ENCODE assay signal across 12 cellular contexts in the genomic region with DNA sequence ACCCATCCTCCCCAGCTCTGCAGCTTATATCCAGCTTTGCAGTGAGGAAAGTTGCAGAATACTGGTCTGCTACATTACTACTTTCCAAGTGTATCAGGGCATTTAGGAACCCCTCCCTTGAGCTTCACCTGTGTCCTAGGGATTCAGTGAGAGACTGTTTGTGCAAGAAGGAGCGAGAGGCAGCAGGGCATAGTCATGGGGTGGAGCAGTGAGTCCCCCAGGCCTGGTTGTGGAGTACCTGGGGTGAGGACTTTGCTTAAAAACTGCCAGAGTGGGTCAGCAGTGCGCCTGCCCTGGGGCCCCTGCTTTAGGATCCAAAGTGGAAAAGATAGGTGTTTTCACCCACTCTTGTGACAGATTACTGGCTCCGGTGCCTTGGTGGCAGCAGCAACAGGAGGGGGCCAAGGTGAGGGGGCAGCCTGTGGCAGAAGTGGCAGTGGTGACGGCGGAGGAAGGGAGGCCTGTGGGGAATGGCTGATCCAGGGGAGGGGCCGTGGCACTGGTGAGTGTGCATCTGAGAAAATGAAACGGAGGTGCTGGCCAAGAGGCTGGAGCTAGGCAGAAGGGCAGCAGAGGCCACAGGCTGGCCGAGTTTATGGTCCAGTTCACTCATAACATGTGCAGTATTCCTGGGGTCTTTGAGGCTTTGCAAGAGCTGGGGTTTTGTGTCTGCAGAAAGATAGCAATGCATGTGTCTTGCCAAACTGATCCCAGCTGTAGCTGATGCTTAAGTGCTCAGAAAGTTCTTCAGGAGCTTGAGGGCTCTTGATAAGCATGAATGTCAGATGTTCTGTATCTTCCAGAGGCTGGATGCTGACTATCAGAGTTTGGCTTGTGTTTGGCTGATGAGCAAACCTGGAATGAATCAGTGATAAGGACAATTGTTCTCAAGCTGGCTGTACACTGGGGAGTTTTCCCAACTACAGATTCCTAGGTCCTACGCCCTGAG. TPM values are rescaled to one million over a fixed set of nuclear protein-coding genes. Genes with fewer than 3 reads are reported as not detected.
DNase-seq lines count a peak whose midpoint lies in the region; ATAC-seq, FAIRE-seq and TF ChIP-seq lines count a peak whose summit lies in the region.
"Had no signal": no experiment of that assay in that cellular context is flagged by ENCODE, and none has a peak within 500 bp of the region (broad histone marks: within the 10 kb centered on the region; RNA-seq: fewer than 3 reads in every experiment).

No MANE protein-coding gene starts in this region.

- no peaks in the 10 kb centered on the region for H3K27me3 ChIP-seq in H1 (replicated peaks in 1 of 4; ENCODE audit: control insufficient read depth in 3 of 4, extremely low read depth in 1 of 4, insufficient read depth in 3 of 4, low read length in 3 of 4)
- no peaks in the 10 kb centered on the region for H3K27me3 ChIP-seq in tibial artery
- H3K27me3 ChIP-seq: BLaER1 treated with 17β-estradiol and CSF1 and Interleukin-3, amounts not matched to agents 10 nM and 100 nM had no signal

- H3K36me3 ChIP-seq in H1 (ENCODE audit: control insufficient read depth in 2 of 4, insufficient read depth in 4 of 4, low read length in 3 of 4) (peaks cover 0 to 4% (median 0%) of the 10 kb centered on the region in 4 experiments; a peak in 3 of 8 replicates), tibial artery (peaks cover 41 to 59% (median 50%) of the 10 kb centered on the region in 3 donors)

- DNase-seq in A172 (ENCODE audit: low spot score) (peak; percentile 58), ELR (ENCODE audit: low read depth) (peak; percentile 15), H1 (ENCODE audit: low read depth in 1 of 2, low spot score in 2 of 2) (no peak), mesothelial cell of epicardium (ENCODE audit: low spot score in 2 of 2, unreplicated experiment in 2 of 2) (no peak), tibial artery (no peak), nucleus accumbens (lab: John Stamatoyannopoulos, UW) (no peak), left lobe of liver (ENCODE audit: low spot score) (no peak), middle frontal gyrus (ENCODE audit: extremely low spot score, low spot score) (no peak)
- DNase-seq: activated naive CD8-positive, alpha-beta T cell treated with anti-CD3 and anti-CD28 coated beads for 36 hours; NCI-H2171 treated with DMSO at 0.1 percent for 48 hours; PC-3 had no signal

- WGBS in H1 (ENCODE audit: extremely low coverage in 1 of 2, insufficient coverage in 1 of 2, insufficient read length in 1 of 2, insufficient replicate concordance in 2 of 2, low coverage in 1 of 2, low lambda C conversion rate in 2 of 2, missing lambda C conversion rate in 1 of 2), 2 experiments = 82% methylated on average over 9 of the region's 9 CpGs; no CpG with 5 or more reads in 1 of the 2 experiments

- no peaks in the 10 kb centered on the region for H3K79me1 ChIP-seq in H1 (ENCODE audit: low read depth, low read length)

- peaks cover 6% of the 10 kb centered on the region for H3K4me1 Mint-ChIP-seq in mesothelial cell of epicardium
- H3K4me1 Mint-ChIP-seq: activated naive CD8-positive, alpha-beta T cell treated with anti-CD3 and anti-CD28 coated beads for 36 hours had no signal

- H2BK120ac ChIP-seq in H1 (replicated peaks; ENCODE audit: low read depth, low read length) = no peak overlapping the region

- no peak overlapping the region for H3K4ac ChIP-seq in H1 (replicated peaks; ENCODE audit: insufficient read length, low read depth, low read length)

- H2BK20ac ChIP-seq in H1 (ENCODE audit: low read length) = no peak overlapping the region

- no peaks in the 10 kb centered on the region for H4K20me1 ChIP-seq in H1 (replicated peaks in 1 of 2; ENCODE audit: control insufficient read depth in 1 of 2, insufficient read depth in 2 of 2, low read length in 2 of 2)

- H4K91ac ChIP-seq in H1 (replicated peaks; ENCODE audit: insufficient read length, low read length) = no peak overlapping the region

- TF ChIP-seq RAD21 in H1 (IDR thresholded peaks at IDR 0.05 in 1 of 2, conservative IDR thresholded peaks at IDR 0.05 in 1 of 2; ENCODE audit: low read depth in 2 of 2, low read length in 2 of 2) = no peak

- H3K9me3 ChIP-seq in H1 (ENCODE audit: insufficient read depth in 2 of 2, low read depth in 1 of 2, low read length in 1 of 2) (no peaks in the 10 kb centered on the region), tibial artery (no peaks in the 10 kb centered on the region)
- H3K9me3 ChIP-seq: BLaER1 treated with 17β-estradiol and CSF1 and Interleukin-3, amounts not matched to agents 10 nM and 100 nM had no signal

- H3K79me2 ChIP-seq in H1 (ENCODE audit: control insufficient read depth in 1 of 2, insufficient read depth in 2 of 2, low read length in 2 of 2) = no peaks in the 10 kb centered on the region

- no peak for TF ChIP-seq POLR2A in H1 (IDR thresholded peaks at IDR 0.05; ENCODE audit: control extremely low read depth in 1 of 2, low read depth in 2 of 2, low read length in 2 of 2)

- intact Hi-C loops in tibial artery (cut with DNase I; ENCODE audit: low total_unique reads) = no loop called here

- no peak overlapping the region for H4K5ac ChIP-seq in H1 (ENCODE audit: insufficient read length, low read depth, low read length)

- no peak for TF ChIP-seq CTCF in H1 (IDR thresholded peaks at IDR 0.05; ENCODE audit: control extremely low read depth in 1 of 3, insufficient read depth in 1 of 3, low read depth in 1 of 3, low read length in 3 of 3)
- TF ChIP-seq CTCF in mesothelial cell of epicardium (IDR thresholded peaks at IDR 0.05; ENCODE audit: unreplicated experiment) = no peak
- TF ChIP-seq CTCF in tibial artery (IDR thresholded peaks at IDR 0.05) = no peak

- H3K27me3 Mint-ChIP-seq in mesothelial cell of epicardium (ENCODE audit: low read depth) = no peaks in the 10 kb centered on the region
- H3K27me3 Mint-ChIP-seq: activated naive CD8-positive, alpha-beta T cell treated with anti-CD3 and anti-CD28 coated beads for 36 hours had no signal

- no peak for ATAC-seq in left lobe of liver
- ATAC-seq: PC-3 had no signal

- H3K4me2 ChIP-seq in H1 (ENCODE audit: insufficient read depth in 1 of 2, low read depth in 2 of 2, low read length in 2 of 2) = no peak overlapping the region
- H3K4me2 ChIP-seq: BLaER1 treated with 17β-estradiol and CSF1 and Interleukin-3, amounts not matched to agents 10 nM and 100 nM had no signal

- no peak for TF ChIP-seq EP300 in H1 (IDR thresholded peaks at IDR 0.05; ENCODE audit: borderline replicate concordance in 1 of 2, low read depth in 2 of 2, low read length in 2 of 2)

- FAIRE-seq in H1 (lab: Jason Lieb, UNC) = no peak

- H3K27ac ChIP-seq in H1 (ENCODE audit: low read depth, low read length) = no peak overlapping the region
- peak overlapping the region in 1 of 2 donors; percentile 56 for H3K27ac ChIP-seq in tibial artery
- H3K27ac ChIP-seq: BLaER1 treated with 17β-estradiol and CSF1 and Interleukin-3, amounts not matched to agents 10 nM and 100 nM had no signal

- no peak overlapping the region for H3K56ac ChIP-seq in H1 (replicated peaks; ENCODE audit: insufficient read length, low read depth, low read length)

- no peak overlapping the region for H2BK15ac ChIP-seq in H1 (ENCODE audit: low read length)

- POLR2A ChIA-PET in H1 (lab: Charles Lee; ENCODE audit: partially characterized antibody) = interaction anchor here (0.5 kb wide), 1 partner anchor 417 kb away, joined by 3 read pairs; no protein-coding TSS in a partner anchor

- H3K4me3 Mint-ChIP-seq in mesothelial cell of epicardium = no peak overlapping the region
- H3K4me3 Mint-ChIP-seq: activated naive CD8-positive, alpha-beta T cell treated with anti-CD3 and anti-CD28 coated beads for 36 hours had no signal

- peaks cover 8% of the 10 kb centered on the region for H3K36me3 Mint-ChIP-seq in mesothelial cell of epicardium

- CTCF ChIA-PET in H1 (lab: Charles Lee; ENCODE audit: partially characterized antibody) = interaction anchor here (0.6 to 13.0 kb wide), 20 partner anchors 7 to 289 kb away, joined by 3 to 174 read pairs (median 4); a partner anchor contains a TSS

- H3K4me3 ChIP-seq in H1 (ENCODE audit: extremely low read depth in 1 of 4, insufficient read depth in 2 of 4, low read depth in 3 of 4, low read length in 4 of 4) = no peak overlapping the region
- no peak overlapping the region for H3K4me3 ChIP-seq in tibial artery
- H3K4me3 ChIP-seq: BLaER1 treated with 17β-estradiol and CSF1 and Interleukin-3, amounts not matched to agents 10 nM and 100 nM had no signal

- H3K9me3 Mint-ChIP-seq in mesothelial cell of epicardium = no peaks in the 10 kb centered on the region
- H3K9me3 Mint-ChIP-seq: activated naive CD8-positive, alpha-beta T cell treated with anti-CD3 and anti-CD28 coated beads for 36 hours had no signal

- H2BK5ac ChIP-seq in H1 (ENCODE audit: low read depth, low read length) = no peak overlapping the region

- H3K27ac Mint-ChIP-seq in mesothelial cell of epicardium = peak overlapping the region; percentile 34

- no peak overlapping the region for H2AFZ ChIP-seq in H1 (ENCODE audit: low read length)

- no peak overlapping the region for H2BK12ac ChIP-seq in H1 (ENCODE audit: low read depth, low read length)

- H3K23ac ChIP-seq in H1 (ENCODE audit: insufficient read length) = no peak overlapping the region

- H2AK5ac ChIP-seq in H1 (ENCODE audit: low read depth, low read length) = no peak overlapping the region

- H3K23me2 ChIP-seq in H1 (ENCODE audit: low read depth, low read length) = no peaks in the 10 kb centered on the region

- H3K14ac ChIP-seq in H1 (ENCODE audit: insufficient read length) = no peak overlapping the region

- H4K8ac ChIP-seq in H1 (ENCODE audit: extremely low read depth, insufficient read depth, low read length) = peak overlapping the region; percentile 64; the same call in 1 of the 2 replicates

- no peak overlapping the region for H3K9ac ChIP-seq in H1 (replicated peaks in 1 of 4; ENCODE audit: extremely low read depth in 1 of 4, low read depth in 3 of 4, low read length in 3 of 4)
- H3K9ac ChIP-seq: BLaER1 treated with 17β-estradiol and CSF1 and Interleukin-3, amounts not matched to agents 10 nM and 100 nM had no signal

- H3K4me1 ChIP-seq in H1 (replicated peaks in 1 of 4; ENCODE audit: control insufficient read depth in 3 of 4, insufficient read depth in 4 of 4, low read length in 3 of 4) (peaks cover 0 to 7% (median 6%) of the 10 kb centered on the region in 4 experiments; a peak in 4 of 7 replicates), tibial artery (peaks cover 4 to 30% (median 12%) of the 10 kb centered on the region in 4 donors)

- no peak overlapping the region for H3K18ac ChIP-seq in H1 (ENCODE audit: extremely low read depth, low read length)

RNA-seq across cellular contexts. Expression of a gene that starts 43.4 kb away (rescaled TPM):
- total RNA-seq in A172 (2014; rRNA removed; shearing (Covaris generic)) = not detected in 2 replicates
- 0.80 and 3.3 TPM in 2 replicates for total RNA-seq in H1 (2021; fragmentation: NEBNext Ultra II Directional; extraction: Animal tissue kit (Norgen Biotek cat#: 25700))
- 1.0 and 2.1 TPM in 2 replicates for polyA plus RNA-seq in H1 (2011; rRNA removed)
- polyA plus RNA-seq in H1 (2011; cell fraction: cytosol; rRNA removed) = 1.0 TPM
- 3.6 TPM for polyA plus RNA-seq in H1 (2011; cell fraction: nucleus; rRNA removed)
- polyA plus RNA-seq in H1 (2012, experiment 1 of 2) = 1.4 to 3.3 TPM (median 2.4 TPM) in 4 replicates
- polyA plus RNA-seq in H1 (2012, experiment 2 of 2) = not detected
- 2.3 TPM for polyA plus RNA-seq in H1 (2013, experiment 1 of 2)
- 1.9 TPM for polyA plus RNA-seq in H1 (2013, experiment 2 of 2)
- 0.51 and 1.7 TPM in 2 replicates for polyA minus RNA-seq in H1 (2011; rRNA and poly(A)+ RNA removed)
- 2.9 TPM for polyA minus RNA-seq in H1 (2011; cell fraction: cytosol; rRNA and poly(A)+ RNA removed)
- 3.5 TPM for polyA minus RNA-seq in H1 (2011; cell fraction: nucleus; rRNA and poly(A)+ RNA removed)
- 0.20 to 0.94 TPM (median 0.29 TPM) in 3 replicates for total RNA-seq in mesothelial cell of epicardium
- 1.6 TPM for total RNA-seq in left lobe of liver
- total RNA-seq: activated naive CD8-positive, alpha-beta T cell treated with anti-CD3 and anti-CD28 coated beads for 36 hours; PC-3 had no signal

RNA-seq across cellular contexts. Expression of a gene that starts 44.5 kb away (rescaled TPM):
- total RNA-seq in A172 (2014; rRNA removed; shearing (Covaris generic)) = 59.9 and 61.1 TPM in 2 replicates
- total RNA-seq in H1 (2021; fragmentation: NEBNext Ultra II Directional; extraction: Animal tissue kit (Norgen Biotek cat#: 25700)) = 30.3 and 31.2 TPM in 2 replicates
- polyA plus RNA-seq in H1 (2011; rRNA removed) = 14.9 and 30.4 TPM in 2 replicates
- polyA plus RNA-seq in H1 (2011; cell fraction: cytosol; rRNA removed) = 12.2 TPM
- 26.0 TPM for polyA plus RNA-seq in H1 (2011; cell fraction: nucleus; rRNA removed)
- polyA plus RNA-seq in H1 (2012, experiment 1 of 2) = 25.9 to 33.8 TPM (median 31.4 TPM) in 4 replicates
- 33.5 TPM for polyA plus RNA-seq in H1 (2012, experiment 2 of 2)
- polyA plus RNA-seq in H1 (2013, experiment 1 of 2) = 25.2 TPM
- polyA plus RNA-seq in H1 (2013, experiment 2 of 2) = 25.0 TPM
- polyA minus RNA-seq in H1 (2011; rRNA and poly(A)+ RNA removed) = 12.2 and 13.9 TPM in 2 replicates
- polyA minus RNA-seq in H1 (2011; cell fraction: cytosol; rRNA and poly(A)+ RNA removed) = 35.0 TPM
- polyA minus RNA-seq in H1 (2011; cell fraction: nucleus; rRNA and poly(A)+ RNA removed) = 20.9 TPM
- total RNA-seq in mesothelial cell of epicardium (41.2 to 45.3 TPM (median 43.6 TPM) in 3 replicates), left lobe of liver (15.5 TPM)

RNA-seq across cellular contexts. Expression of a gene that starts 46.9 kb away (rescaled TPM):
- total RNA-seq in A172 (2014; rRNA removed; shearing (Covaris generic)) = 14.6 and 26.8 TPM in 2 replicates
- 2.6 and 3.8 TPM in 2 replicates for total RNA-seq in H1 (2021; fragmentation: NEBNext Ultra II Directional; extraction: Animal tissue kit (Norgen Biotek cat#: 25700))
- 3.2 and 6.4 TPM in 2 replicates for polyA plus RNA-seq in H1 (2011; rRNA removed)
- 4.6 TPM for polyA plus RNA-seq in H1 (2011; cell fraction: cytosol; rRNA removed)
- polyA plus RNA-seq in H1 (2011; cell fraction: nucleus; rRNA removed) = 6.9 TPM
- 2.2 to 3.0 TPM (median 2.4 TPM) in 4 replicates for polyA plus RNA-seq in H1 (2012, experiment 1 of 2)
- 2.8 TPM for polyA plus RNA-seq in H1 (2012, experiment 2 of 2)
- 2.8 TPM for polyA plus RNA-seq in H1 (2013, experiment 1 of 2)
- polyA plus RNA-seq in H1 (2013, experiment 2 of 2) = 2.6 TPM
- 2.1 and 3.2 TPM in 2 replicates for polyA minus RNA-seq in H1 (2011; rRNA and poly(A)+ RNA removed)
- polyA minus RNA-seq in H1 (2011; cell fraction: cytosol; rRNA and poly(A)+ RNA removed) = 1.7 TPM
- 3.4 TPM for polyA minus RNA-seq in H1 (2011; cell fraction: nucleus; rRNA and poly(A)+ RNA removed)
- total RNA-seq in mesothelial cell of epicardium (11.1 to 13.7 TPM (median 11.9 TPM) in 3 replicates), left lobe of liver (8.1 TPM)

Comparison
In these comparisons a context has a peak if more than half of its experiments do, and no peak if none do; other contexts are left out.
1. DNase-seq: peak in A172 (single experiment) and ELR (single experiment); none in H1 (0 of 2), mesothelial cell of epicardium (0 of 2), tibial artery (0 of 2), nucleus accumbens (0 of 56), left lobe of liver (single experiment) and middle frontal gyrus (single experiment).